Comparison of ENCODE assay signal across 1 cellular context in the genomic region with DNA sequence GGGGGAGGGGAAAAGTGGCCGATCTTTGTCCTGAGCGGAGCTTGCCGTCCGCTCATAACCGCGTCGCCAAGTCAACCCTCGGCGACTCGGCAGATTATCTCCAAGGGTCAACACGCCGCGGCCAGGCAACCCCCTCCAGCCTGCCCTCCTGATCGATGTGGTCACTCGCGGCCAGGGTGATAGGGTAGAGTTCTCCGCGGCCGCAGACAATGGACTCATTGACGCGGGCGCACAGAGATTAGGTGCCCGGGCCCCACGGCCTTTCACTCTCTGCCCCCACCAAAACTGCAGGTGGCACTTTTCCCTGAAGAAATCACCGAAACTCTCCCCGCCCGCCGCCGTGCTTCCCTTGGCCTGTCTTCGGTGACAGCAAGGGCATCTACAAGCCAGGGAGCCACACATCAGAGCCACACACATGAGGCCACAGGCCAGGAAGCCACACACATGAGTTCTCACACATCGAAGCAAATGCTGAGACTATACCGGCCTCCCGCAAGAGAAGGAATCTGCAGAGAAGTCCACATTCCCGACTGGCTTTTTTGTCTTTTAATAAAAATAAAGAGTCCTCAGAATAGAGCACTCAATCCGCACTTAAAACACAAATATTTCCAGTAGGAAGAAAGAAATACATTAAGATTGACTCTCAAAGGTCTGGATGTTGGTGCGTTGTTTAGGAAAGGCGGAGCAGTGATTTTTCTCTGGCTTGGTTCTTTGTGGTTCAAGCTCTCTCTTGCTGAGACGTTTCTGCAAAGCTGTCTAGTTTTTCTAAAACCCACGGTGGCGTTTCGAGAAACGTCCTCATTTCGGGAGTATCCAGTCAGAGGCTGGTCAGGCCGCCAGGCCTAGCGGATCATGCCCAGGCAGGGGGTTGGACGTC.
TF ChIP-seq lines count a peak whose summit lies in the region.

No MANE protein-coding gene starts in this region.

TF ChIP-seq in HepG2, 621 proteins besides CTCF, POLR2A, EP300 and RAD21 (continued from another document and continues in another):
- TF ChIP-seq, protein P1, sequence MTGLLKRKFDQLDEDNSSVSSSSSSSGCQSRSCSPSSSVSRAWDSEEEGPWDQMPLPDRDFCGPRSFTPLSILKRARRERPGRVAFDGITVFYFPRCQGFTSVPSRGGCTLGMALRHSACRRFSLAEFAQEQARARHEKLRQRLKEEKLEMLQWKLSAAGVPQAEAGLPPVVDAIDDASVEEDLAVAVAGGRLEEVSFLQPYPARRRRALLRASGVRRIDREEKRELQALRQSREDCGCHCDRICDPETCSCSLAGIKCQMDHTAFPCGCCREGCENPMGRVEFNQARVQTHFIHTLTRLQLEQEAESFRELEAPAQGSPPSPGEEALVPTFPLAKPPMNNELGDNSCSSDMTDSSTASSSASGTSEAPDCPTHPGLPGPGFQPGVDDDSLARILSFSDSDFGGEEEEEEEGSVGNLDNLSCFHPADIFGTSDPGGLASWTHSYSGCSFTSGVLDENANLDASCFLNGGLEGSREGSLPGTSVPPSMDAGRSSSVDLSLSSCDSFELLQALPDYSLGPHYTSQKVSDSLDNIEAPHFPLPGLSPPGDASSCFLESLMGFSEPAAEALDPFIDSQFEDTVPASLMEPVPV (CRISPR knock-in tag; IDR thresholded peaks at IDR 0.05) = no peak
- TF ChIP-seq ZNF343 (CRISPR knock-in tag; IDR thresholded peaks at IDR 0.05) (no peak), MZF1 (CRISPR knock-in tag; IDR thresholded peaks at IDR 0.05; ENCODE audit: borderline replicate concordance) (no peak), HNRNPK (IDR thresholded peaks at IDR 0.05; ENCODE audit: low read depth, low read length, poor library complexity, severe bottlenecking) (peak; percentile 69), NFKBIZ (CRISPR knock-in tag; IDR thresholded peaks at IDR 0.05) (no peak), MAFF (IDR thresholded peaks at IDR 0.05; ENCODE audit: low read depth, low read length) (no peak), ZNF546 (CRISPR knock-in tag; conservative IDR thresholded peaks at IDR 0.05) (no peak), ZFP36L1 (CRISPR knock-in tag; IDR thresholded peaks at IDR 0.05) (no peak), SIX4 (CRISPR knock-in tag; IDR thresholded peaks at IDR 0.05) (no peak), ZNF530 (CRISPR knock-in tag; IDR thresholded peaks at IDR 0.05; ENCODE audit: low read depth) (no peak), RFXAP (CRISPR knock-in tag; IDR thresholded peaks at IDR 0.05; ENCODE audit: borderline replicate concordance) (no peak), ZNF570 (CRISPR knock-in tag; IDR thresholded peaks at IDR 0.05; ENCODE audit: borderline replicate concordance) (no peak), ZNF614 (CRISPR knock-in tag; IDR thresholded peaks at IDR 0.05; ENCODE audit: borderline replicate concordance) (no peak), RXRA (CRISPR knock-in tag; IDR thresholded peaks at IDR 0.05) (0 out of 2 replicates have a peak, but pooled peaks have one; percentile 35), SALL1 (CRISPR knock-in tag; IDR thresholded peaks at IDR 0.05) (peak; percentile 82), GATAD1 (CRISPR knock-in tag; IDR thresholded peaks at IDR 0.05) (no peak), RBM39 (IDR thresholded peaks at IDR 0.05; ENCODE audit: low read depth, low read length, poor library complexity, severe bottlenecking) (no peak), BRCA1 (CRISPR knock-in tag; IDR thresholded peaks at IDR 0.05) (no peak), RFXANK (CRISPR knock-in tag; IDR thresholded peaks at IDR 0.05) (no peak), NR2C2 (CRISPR knock-in tag; IDR thresholded peaks at IDR 0.05; ENCODE audit: borderline replicate concordance) (peak; percentile 42; the same call in 1 of the 2 replicates), HHEX (CRISPR knock-in tag; IDR thresholded peaks at IDR 0.05) (no peak), ZNF652 (CRISPR knock-in tag; IDR thresholded peaks at IDR 0.05; ENCODE audit: borderline replicate concordance, low read depth) (no peak), ZNF264 (CRISPR knock-in tag; IDR thresholded peaks at IDR 0.05) (no peak), PHF21A (CRISPR knock-in tag; IDR thresholded peaks at IDR 0.05) (peak; percentile 45; the same call in 1 of the 2 replicates), ZNF619 (CRISPR knock-in tag; IDR thresholded peaks at IDR 0.05) (no peak), MIER3 (CRISPR knock-in tag; IDR thresholded peaks at IDR 0.05; ENCODE audit: borderline replicate concordance) (no peak), MEF2D (CRISPR knock-in tag; IDR thresholded peaks at IDR 0.05) (no peak), ZNF235 (CRISPR knock-in tag; IDR thresholded peaks at IDR 0.05; ENCODE audit: borderline replicate concordance) (no peak)
- TF ChIP-seq, protein P2, sequence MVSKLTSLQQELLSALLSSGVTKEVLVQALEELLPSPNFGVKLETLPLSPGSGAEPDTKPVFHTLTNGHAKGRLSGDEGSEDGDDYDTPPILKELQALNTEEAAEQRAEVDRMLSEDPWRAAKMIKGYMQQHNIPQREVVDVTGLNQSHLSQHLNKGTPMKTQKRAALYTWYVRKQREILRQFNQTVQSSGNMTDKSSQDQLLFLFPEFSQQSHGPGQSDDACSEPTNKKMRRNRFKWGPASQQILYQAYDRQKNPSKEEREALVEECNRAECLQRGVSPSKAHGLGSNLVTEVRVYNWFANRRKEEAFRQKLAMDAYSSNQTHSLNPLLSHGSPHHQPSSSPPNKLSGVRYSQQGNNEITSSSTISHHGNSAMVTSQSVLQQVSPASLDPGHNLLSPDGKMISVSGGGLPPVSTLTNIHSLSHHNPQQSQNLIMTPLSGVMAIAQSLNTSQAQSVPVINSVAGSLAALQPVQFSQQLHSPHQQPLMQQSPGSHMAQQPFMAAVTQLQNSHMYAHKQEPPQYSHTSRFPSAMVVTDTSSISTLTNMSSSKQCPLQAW (CRISPR knock-in tag; IDR thresholded peaks at IDR 0.05) = no peak
- TF ChIP-seq, protein P3, sequence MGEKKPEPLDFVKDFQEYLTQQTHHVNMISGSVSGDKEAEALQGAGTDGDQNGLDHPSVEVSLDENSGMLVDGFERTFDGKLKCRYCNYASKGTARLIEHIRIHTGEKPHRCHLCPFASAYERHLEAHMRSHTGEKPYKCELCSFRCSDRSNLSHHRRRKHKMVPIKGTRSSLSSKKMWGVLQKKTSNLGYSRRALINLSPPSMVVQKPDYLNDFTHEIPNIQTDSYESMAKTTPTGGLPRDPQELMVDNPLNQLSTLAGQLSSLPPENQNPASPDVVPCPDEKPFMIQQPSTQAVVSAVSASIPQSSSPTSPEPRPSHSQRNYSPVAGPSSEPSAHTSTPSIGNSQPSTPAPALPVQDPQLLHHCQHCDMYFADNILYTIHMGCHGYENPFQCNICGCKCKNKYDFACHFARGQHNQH (CRISPR knock-in tag; IDR thresholded peaks at IDR 0.05) = no peak
- TF ChIP-seq, protein P4, sequence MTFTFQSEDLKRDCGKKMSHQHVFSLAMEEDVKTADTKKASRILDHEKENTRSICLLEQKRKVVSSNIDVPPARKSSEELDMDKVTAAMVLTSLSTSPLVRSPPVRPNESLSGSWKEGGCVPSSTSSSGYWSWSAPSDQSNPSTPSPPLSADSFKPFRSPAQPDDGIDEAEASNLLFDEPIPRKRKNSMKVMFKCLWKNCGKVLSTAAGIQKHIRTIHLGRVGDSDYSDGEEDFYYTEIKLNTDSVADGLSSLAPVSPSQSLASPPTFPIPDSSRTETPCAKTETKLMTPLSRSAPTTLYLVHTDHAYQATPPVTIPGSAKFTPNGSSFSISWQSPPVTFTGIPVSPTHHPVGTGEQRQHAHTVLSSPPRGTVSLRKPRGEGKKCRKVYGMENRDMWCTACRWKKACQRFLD (CRISPR knock-in tag; IDR thresholded peaks at IDR 0.05; ENCODE audit: borderline replicate concordance) = no peak
- TF ChIP-seq, protein P5, sequence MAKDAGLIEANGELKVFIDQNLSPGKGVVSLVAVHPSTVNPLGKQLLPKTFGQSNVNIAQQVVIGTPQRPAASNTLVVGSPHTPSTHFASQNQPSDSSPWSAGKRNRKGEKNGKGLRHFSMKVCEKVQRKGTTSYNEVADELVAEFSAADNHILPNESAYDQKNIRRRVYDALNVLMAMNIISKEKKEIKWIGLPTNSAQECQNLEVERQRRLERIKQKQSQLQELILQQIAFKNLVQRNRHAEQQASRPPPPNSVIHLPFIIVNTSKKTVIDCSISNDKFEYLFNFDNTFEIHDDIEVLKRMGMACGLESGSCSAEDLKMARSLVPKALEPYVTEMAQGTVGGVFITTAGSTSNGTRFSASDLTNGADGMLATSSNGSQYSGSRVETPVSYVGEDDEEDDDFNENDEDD (CRISPR knock-in tag; IDR thresholded peaks at IDR 0.05; ENCODE audit: borderline replicate concordance) = no peak
- TF ChIP-seq, protein P6, sequence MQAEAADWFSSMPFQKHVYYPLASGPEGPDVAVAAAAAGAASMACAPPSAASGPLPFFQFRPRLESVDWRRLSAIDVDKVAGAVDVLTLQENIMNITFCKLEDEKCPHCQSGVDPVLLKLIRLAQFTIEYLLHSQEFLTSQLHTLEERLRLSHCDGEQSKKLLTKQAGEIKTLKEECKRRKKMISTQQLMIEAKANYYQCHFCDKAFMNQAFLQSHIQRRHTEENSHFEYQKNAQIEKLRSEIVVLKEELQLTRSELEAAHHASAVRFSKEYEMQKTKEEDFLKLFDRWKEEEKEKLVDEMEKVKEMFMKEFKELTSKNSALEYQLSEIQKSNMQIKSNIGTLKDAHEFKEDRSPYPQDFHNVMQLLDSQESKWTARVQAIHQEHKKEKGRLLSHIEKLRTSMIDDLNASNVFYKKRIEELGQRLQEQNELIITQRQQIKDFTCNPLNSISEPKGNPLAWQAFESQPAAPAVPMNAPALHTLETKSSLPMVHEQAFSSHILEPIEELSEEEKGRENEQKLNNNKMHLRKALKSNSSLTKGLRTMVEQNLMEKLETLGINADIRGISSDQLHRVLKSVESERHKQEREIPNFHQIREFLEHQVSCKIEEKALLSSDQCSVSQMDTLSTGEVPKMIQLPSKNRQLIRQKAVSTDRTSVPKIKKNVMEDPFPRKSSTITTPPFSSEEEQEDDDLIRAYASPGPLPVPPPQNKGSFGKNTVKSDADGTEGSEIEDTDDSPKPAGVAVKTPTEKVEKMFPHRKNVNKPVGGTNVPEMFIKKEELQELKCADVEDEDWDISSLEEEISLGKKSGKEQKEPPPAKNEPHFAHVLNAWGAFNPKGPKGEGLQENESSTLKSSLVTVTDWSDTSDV (CRISPR knock-in tag; IDR thresholded peaks at IDR 0.05) = no peak
- TF ChIP-seq, protein P7, sequence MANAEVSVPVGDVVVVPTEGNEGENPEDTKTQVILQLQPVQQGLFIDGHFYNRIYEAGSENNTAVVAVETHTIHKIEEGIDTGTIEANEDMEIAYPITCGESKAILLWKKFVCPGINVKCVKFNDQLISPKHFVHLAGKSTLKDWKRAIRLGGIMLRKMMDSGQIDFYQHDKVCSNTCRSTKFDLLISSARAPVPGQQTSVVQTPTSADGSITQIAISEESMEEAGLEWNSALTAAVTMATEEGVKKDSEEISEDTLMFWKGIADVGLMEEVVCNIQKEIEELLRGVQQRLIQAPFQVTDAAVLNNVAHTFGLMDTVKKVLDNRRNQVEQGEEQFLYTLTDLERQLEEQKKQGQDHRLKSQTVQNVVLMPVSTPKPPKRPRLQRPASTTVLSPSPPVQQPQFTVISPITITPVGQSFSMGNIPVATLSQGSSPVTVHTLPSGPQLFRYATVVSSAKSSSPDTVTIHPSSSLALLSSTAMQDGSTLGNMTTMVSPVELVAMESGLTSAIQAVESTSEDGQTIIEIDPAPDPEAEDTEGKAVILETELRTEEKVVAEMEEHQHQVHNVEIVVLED (CRISPR knock-in tag; IDR thresholded peaks at IDR 0.05; ENCODE audit: borderline replicate concordance) = no peak
- TF ChIP-seq, protein P8, sequence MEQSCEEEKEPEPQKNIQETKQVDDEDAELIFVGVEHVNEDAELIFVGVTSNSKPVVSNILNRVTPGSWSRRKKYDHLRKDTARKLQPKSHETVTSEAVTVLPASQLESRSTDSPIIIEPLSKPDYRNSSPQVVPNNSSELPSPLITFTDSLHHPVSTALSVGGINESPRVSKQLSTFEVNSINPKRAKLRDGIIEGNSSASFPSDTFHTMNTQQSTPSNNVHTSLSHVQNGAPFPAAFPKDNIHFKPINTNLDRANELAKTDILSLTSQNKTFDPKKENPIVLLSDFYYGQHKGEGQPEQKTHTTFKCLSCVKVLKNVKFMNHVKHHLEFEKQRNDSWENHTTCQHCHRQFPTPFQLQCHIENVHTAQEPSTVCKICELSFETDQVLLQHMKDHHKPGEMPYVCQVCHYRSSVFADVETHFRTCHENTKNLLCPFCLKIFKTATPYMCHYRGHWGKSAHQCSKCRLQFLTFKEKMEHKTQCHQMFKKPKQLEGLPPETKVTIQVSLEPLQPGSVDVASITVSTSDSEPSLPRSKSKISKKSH (CRISPR knock-in tag; IDR thresholded peaks at IDR 0.05; ENCODE audit: borderline replicate concordance) = no peak
- TF ChIP-seq, protein P9, sequence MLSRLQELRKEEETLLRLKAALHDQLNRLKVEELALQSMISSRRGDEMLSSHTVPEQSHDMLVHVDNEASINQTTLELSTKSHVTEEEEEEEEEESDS (CRISPR knock-in tag; IDR thresholded peaks at IDR 0.05; ENCODE audit: borderline replicate concordance) = no peak
- TF ChIP-seq, protein P10, sequence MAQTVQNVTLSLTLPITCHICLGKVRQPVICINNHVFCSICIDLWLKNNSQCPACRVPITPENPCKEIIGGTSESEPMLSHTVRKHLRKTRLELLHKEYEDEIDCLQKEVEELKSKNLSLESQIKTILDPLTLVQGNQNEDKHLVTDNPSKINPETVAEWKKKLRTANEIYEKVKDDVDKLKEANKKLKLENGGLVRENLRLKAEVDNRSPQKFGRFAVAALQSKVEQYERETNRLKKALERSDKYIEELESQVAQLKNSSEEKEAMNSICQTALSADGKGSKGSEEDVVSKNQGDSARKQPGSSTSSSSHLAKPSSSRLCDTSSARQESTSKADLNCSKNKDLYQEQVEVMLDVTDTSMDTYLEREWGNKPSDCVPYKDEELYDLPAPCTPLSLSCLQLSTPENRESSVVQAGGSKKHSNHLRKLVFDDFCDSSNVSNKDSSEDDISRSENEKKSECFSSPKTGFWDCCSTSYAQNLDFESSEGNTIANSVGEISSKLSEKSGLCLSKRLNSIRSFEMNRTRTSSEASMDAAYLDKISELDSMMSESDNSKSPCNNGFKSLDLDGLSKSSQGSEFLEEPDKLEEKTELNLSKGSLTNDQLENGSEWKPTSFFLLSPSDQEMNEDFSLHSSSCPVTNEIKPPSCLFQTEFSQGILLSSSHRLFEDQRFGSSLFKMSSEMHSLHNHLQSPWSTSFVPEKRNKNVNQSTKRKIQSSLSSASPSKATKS (CRISPR knock-in tag; IDR thresholded peaks at IDR 0.05) = no peak
- TF ChIP-seq, protein P11, sequence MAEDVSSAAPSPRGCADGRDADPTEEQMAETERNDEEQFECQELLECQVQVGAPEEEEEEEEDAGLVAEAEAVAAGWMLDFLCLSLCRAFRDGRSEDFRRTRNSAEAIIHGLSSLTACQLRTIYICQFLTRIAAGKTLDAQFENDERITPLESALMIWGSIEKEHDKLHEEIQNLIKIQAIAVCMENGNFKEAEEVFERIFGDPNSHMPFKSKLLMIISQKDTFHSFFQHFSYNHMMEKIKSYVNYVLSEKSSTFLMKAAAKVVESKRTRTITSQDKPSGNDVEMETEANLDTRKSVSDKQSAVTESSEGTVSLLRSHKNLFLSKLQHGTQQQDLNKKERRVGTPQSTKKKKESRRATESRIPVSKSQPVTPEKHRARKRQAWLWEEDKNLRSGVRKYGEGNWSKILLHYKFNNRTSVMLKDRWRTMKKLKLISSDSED (CRISPR knock-in tag; IDR thresholded peaks at IDR 0.05) = no peak
